11 cellular contexts compared by ENCODE assay signal in genomic region chr6:16684195-16684689, GRCh38.
DNase-seq lines count a peak whose midpoint lies in the region; ATAC-seq, FAIRE-seq and TF ChIP-seq lines count a peak whose summit lies in the region.
"Had no signal": no experiment of that assay in that cellular context is flagged by ENCODE, and none has a peak within 500 bp of the region (broad histone marks: within the 10 kb centered on the region; RNA-seq: fewer than 3 reads in every experiment).

No MANE protein-coding gene starts in this region.

- H3K36me3 ChIP-seq in neutrophil = no peaks in the 10 kb centered on the region
- no peaks in the 10 kb centered on the region for H3K36me3 ChIP-seq in H7 (replicated peaks; ENCODE audit: control insufficient read depth, insufficient read depth, low read length)
- H3K36me3 ChIP-seq: SJCRH30 had no signal

- ATAC-seq in GM18505 (IDR thresholded peaks at IDR 0.05; ENCODE audit: unreplicated experiment) = no peak
- no peak for ATAC-seq in GM19351 (IDR thresholded peaks at IDR 0.05; ENCODE audit: unreplicated experiment)

- TF ChIP-seq POLR2A in GM12891 (IDR thresholded peaks at IDR 0.05; ENCODE audit: low read depth, low read length) = no peak
- no peak for TF ChIP-seq POLR2A in GM18505 (IDR thresholded peaks at IDR 0.05; ENCODE audit: borderline replicate concordance, extremely low read depth, insufficient read depth, insufficient read length)

- in situ Hi-C loops in GM13977 (cut with MboI; ENCODE audit: low pct_unique_long_range_greater_than_20kb, low sequenced_read_pairs, unreplicated experiment) = no loop called here

- no peak overlapping the region for H3K4me3 Mint-ChIP-seq in chondrocyte (ENCODE audit: unreplicated experiment)

- no peak for DNase-seq in GM12891 (ENCODE audit: insufficient read length, low spot score)
- DNase-seq in OCI-M1 (lab: John Stamatoyannopoulos, UW) = peak; percentile 90
- no peak for DNase-seq in chondrocyte (ENCODE audit: low spot score)
- DNase-seq in GM13977 (ENCODE audit: low spot score) = no peak
- no peak for DNase-seq in H7
- DNase-seq: activated gamma-delta T cell, DND-41, SJCRH30 had no signal

- no peaks in the 10 kb centered on the region for H3K9me3 Mint-ChIP-seq in chondrocyte (ENCODE audit: low read depth)

- peak; percentile 13 for FAIRE-seq in GM12891 (lab: Jason Lieb, UNC)

- H3K27ac Mint-ChIP-seq in chondrocyte (ENCODE audit: unreplicated experiment) = peak overlapping the region; percentile 82

- H3K9me3 ChIP-seq in neutrophil = no peaks in the 10 kb centered on the region
- H3K9me3 ChIP-seq: SJCRH30 had no signal

- TF ChIP-seq CTCF in chondrocyte (IDR thresholded peaks at IDR 0.05) (no peak), neutrophil (IDR thresholded peaks at IDR 0.05) (no peak), GM13977 (IDR thresholded peaks at IDR 0.05; ENCODE audit: extremely low read depth, insufficient read depth, missing control alignments) (no peak)

- no peaks in the 10 kb centered on the region for H3K27me3 Mint-ChIP-seq in chondrocyte (ENCODE audit: low read depth)

- no peaks in the 10 kb centered on the region for H3K27me3 ChIP-seq in neutrophil
- H3K27me3 ChIP-seq in H7 (ENCODE audit: control insufficient read depth, insufficient read depth, low read length) = no peaks in the 10 kb centered on the region
- H3K27me3 ChIP-seq: SJCRH30 had no signal

- peaks cover 100% of the 10 kb centered on the region in 2 experiments for H3K4me1 ChIP-seq in neutrophil (ENCODE audit: control insufficient read depth in 1 of 2, insufficient read depth in 1 of 2, low read depth in 1 of 2, low read length in 1 of 2)
- H3K4me1 ChIP-seq: SJCRH30 had no signal

- H3K27ac ChIP-seq in neutrophil = peak overlapping the region; percentile 91
- H3K27ac ChIP-seq: SJCRH30 had no signal

- peaks cover 61% of the 10 kb centered on the region for H3K4me1 Mint-ChIP-seq in chondrocyte (ENCODE audit: low read depth)

- no peaks in the 10 kb centered on the region for H3K36me3 Mint-ChIP-seq in chondrocyte (ENCODE audit: low read depth)

- H3K4me3 ChIP-seq in neutrophil (ENCODE audit: low read depth in 1 of 2, low read length in 1 of 2) (no peak overlapping the region), H7 (ENCODE audit: insufficient read depth, low read depth, low read length) (no peak overlapping the region)
- H3K4me3 ChIP-seq: SJCRH30 had no signal

TF ChIP-seq in GM12891, 5 proteins besides CTCF, POLR2A, EP300 and RAD21:
- TF ChIP-seq POU2F2 (IDR thresholded peaks at IDR 0.05; ENCODE audit: low read depth, low read length) (no peak), SPI1 (IDR thresholded peaks at IDR 0.05; ENCODE audit: low read depth, low read length) (peak; percentile 72)
